In the genomic region with DNA sequence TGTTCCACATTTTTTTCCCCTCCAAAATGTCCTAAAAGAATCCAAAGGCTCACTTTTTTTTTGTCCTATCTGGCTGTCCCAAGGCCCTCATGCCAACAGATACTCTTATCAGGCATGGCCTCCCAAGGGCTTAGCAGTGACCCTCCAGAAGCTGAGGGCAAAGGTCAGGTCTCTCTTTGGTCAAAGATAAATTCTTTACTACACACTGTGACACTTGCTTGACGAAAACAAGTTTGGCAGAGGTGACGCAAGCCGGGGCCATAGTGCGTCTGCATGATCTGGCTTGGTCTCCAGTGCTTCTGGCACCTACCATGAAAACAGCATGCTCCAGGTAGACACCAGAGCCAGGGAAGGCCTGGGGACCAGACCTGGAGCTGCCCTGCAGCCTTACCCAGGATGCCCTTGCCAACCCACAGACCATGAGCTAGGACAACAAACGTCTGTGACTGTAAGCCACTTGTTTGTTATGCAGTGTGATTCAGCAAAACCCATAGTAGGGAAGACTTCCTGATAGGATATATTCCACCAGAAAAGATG, we compare ENCODE assay signal across 1 cellular context.
TF ChIP-seq lines count a peak whose summit lies in the region.

No MANE protein-coding gene starts in this region.

TF ChIP-seq in liver, 16 proteins besides CTCF, POLR2A, EP300 and RAD21 (continued from another document):
- TF ChIP-seq, protein P1, sequence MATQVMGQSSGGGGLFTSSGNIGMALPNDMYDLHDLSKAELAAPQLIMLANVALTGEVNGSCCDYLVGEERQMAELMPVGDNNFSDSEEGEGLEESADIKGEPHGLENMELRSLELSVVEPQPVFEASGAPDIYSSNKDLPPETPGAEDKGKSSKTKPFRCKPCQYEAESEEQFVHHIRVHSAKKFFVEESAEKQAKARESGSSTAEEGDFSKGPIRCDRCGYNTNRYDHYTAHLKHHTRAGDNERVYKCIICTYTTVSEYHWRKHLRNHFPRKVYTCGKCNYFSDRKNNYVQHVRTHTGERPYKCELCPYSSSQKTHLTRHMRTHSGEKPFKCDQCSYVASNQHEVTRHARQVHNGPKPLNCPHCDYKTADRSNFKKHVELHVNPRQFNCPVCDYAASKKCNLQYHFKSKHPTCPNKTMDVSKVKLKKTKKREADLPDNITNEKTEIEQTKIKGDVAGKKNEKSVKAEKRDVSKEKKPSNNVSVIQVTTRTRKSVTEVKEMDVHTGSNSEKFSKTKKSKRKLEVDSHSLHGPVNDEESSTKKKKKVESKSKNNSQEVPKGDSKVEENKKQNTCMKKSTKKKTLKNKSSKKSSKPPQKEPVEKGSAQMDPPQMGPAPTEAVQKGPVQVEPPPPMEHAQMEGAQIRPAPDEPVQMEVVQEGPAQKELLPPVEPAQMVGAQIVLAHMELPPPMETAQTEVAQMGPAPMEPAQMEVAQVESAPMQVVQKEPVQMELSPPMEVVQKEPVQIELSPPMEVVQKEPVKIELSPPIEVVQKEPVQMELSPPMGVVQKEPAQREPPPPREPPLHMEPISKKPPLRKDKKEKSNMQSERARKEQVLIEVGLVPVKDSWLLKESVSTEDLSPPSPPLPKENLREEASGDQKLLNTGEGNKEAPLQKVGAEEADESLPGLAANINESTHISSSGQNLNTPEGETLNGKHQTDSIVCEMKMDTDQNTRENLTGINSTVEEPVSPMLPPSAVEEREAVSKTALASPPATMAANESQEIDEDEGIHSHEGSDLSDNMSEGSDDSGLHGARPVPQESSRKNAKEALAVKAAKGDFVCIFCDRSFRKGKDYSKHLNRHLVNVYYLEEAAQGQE (IDR thresholded peaks at IDR 0.05), result peak; percentile 47
- TF ChIP-seq HNF4G (IDR thresholded peaks at IDR 0.05) (peak; percentile 84), FOXA1 (IDR thresholded peaks at IDR 0.05) (no peak), YY1 (IDR thresholded peaks at IDR 0.05) (peak; percentile 68), GABPA (IDR thresholded peaks at IDR 0.05 in 1 of 2, conservative IDR thresholded peaks at IDR 0.05 in 1 of 2) (no peak), NR2F2 (IDR thresholded peaks at IDR 0.05) (peak; percentile 86)
